26 cellular contexts compared by ENCODE assay signal in genomic region chr9:131012023-131012334, GRCh38. TPM values are rescaled to one million over a fixed set of nuclear protein-coding genes. Genes with fewer than 3 reads are reported as not detected.
A peak's percentile ranks its signal among the peaks of the same experiment; 100 is the strongest.
DNase-seq lines count a peak whose midpoint lies in the region; ATAC-seq and TF ChIP-seq lines count a peak whose summit lies in the region.
"Had no signal": no experiment of that assay in that cellular context is flagged by ENCODE, and none has a peak within 500 bp of the region (broad histone marks: within the 10 kb centered on the region; RNA-seq: fewer than 3 reads in every experiment).

No MANE protein-coding gene starts in this region.

- no peak overlapping the region for H3K4me2 ChIP-seq in neuronal stem cell (ENCODE audit: insufficient read depth, low read length, poor library complexity, severe bottlenecking)
- H3K4me2 ChIP-seq: BLaER1 treated with 17β-estradiol and CSF1 and Interleukin-3, amounts not matched to agents 10 nM and 100 nM had no signal

- H3K27ac ChIP-seq in adrenal gland = peak overlapping the region; percentile 32 to 91 (median 57)
- H3K27ac ChIP-seq in neuronal stem cell (replicated peaks; ENCODE audit: low read length) = no peak overlapping the region
- H3K27ac ChIP-seq: BLaER1 treated with 17β-estradiol and CSF1 and Interleukin-3, amounts not matched to agents 10 nM and 100 nM; pancreas had no signal

- ATAC-seq in GM21526 (IDR thresholded peaks at IDR 0.05; ENCODE audit: low FRiP score, unreplicated experiment) = no peak
- ATAC-seq: activated T-cell treated with anti-CD3 and anti-CD28 coated beads, Interleukin-2, amount 50 U/mL, for 4 hours; left colon; naive thymus-derived CD8-positive, alpha-beta T cell had no signal

- H3K27me3 ChIP-seq in adrenal gland (peaks cover 14% of the 10 kb centered on the region), neuronal stem cell (ENCODE audit: control insufficient read depth in 3 of 3, insufficient read depth in 3 of 3, low read depth in 1 of 3, low read length in 3 of 3) (peaks cover 10 to 63% (median 26%) of the 10 kb centered on the region in 3 experiments)

- H2BK120ac ChIP-seq in neuronal stem cell (ENCODE audit: low read depth, low read length) = no peak overlapping the region

- DNase-seq in HFF-Myc (ENCODE audit: extremely low read depth, low read depth) = no peak
- DNase-seq in adrenal gland = peak in 3 of 7 donors; percentile 26 to 33 (median 32)
- DNase-seq in iris pigment epithelial cell (ENCODE audit: low read depth) = peak; percentile 28
- no peak for DNase-seq in neuronal stem cell (ENCODE audit: low spot score)
- DNase-seq in amygdala (lab: John Stamatoyannopoulos, UW) = no peak
- no peak for DNase-seq in Ammon's horn (ENCODE audit: low spot score)
- no peak for DNase-seq in GOT3 (lab: John Stamatoyannopoulos, UW)
- DNase-seq: activated CD4-positive, alpha-beta T cell treated with anti-CD3 and anti-CD28 coated beads, Interleukin-2, amount 10 ng/mL, durations not matched to agents 24 days and 14 days; activated naive CD4-positive, alpha-beta T cell; activated T-cell treated with anti-CD3 and anti-CD28 coated beads, Interleukin-2, amount 50 U/mL, for 4 hours; Karpas-422; left colon; MV-4-11; naive thymus-derived CD8-positive, alpha-beta T cell; NCI-H187; NCI-H526; stimulated activated CD4-positive, alpha-beta T cell treated with anti-CD3 and anti-CD28 coated beads, Interleukin-12 subunit alpha, Interleukin-12 subunit beta, amount 100 ng/mL, for 4 hours; stimulated activated CD4-positive, alpha-beta T cell treated with anti-CD3 and anti-CD28 coated beads, Interleukin-4, amount 100 ng/mL, for 4 hours; stimulated activated naive CD4-positive, alpha-beta T cell; T-helper 1 cell had no signal

- no peak overlapping the region for H3K9ac ChIP-seq in neuronal stem cell (ENCODE audit: low read depth, low read length, poor library complexity)
- H3K9ac ChIP-seq: BLaER1 treated with 17β-estradiol and CSF1 and Interleukin-3, amounts not matched to agents 10 nM and 100 nM had no signal

- H3K14ac ChIP-seq in neuronal stem cell (ENCODE audit: low read length) = no peak overlapping the region

- intact Hi-C loops in adrenal gland (cut with DNase I) = no loop called here

- no peaks in the 10 kb centered on the region for H3K79me1 ChIP-seq in neuronal stem cell (ENCODE audit: low read depth, low read length)

- no peak for TF ChIP-seq POLR2A in adrenal gland (IDR thresholded peaks at IDR 0.05)

- H2AFZ ChIP-seq in neuronal stem cell (ENCODE audit: low read length) = peak overlapping the region; percentile 66

- no peaks in the 10 kb centered on the region for H3K36me3 ChIP-seq in adrenal gland (replicated peaks in 1 of 2)
- no peaks in the 10 kb centered on the region for H3K36me3 ChIP-seq in neuronal stem cell (replicated peaks in 1 of 2; ENCODE audit: control insufficient read depth in 2 of 2, insufficient read depth in 2 of 2, low read length in 2 of 2)
- H3K36me3 ChIP-seq: BLaER1 treated with 17β-estradiol and CSF1 and Interleukin-3, amounts not matched to agents 10 nM and 100 nM; pancreas had no signal

- no peaks in the 10 kb centered on the region for H3K4me1 ChIP-seq in adrenal gland (replicated peaks in 1 of 2)
- peaks cover 12 to 16% of the 10 kb centered on the region in 2 donors for H3K4me1 ChIP-seq in neuronal stem cell (ENCODE audit: control insufficient read depth in 2 of 2, insufficient read depth in 1 of 2, low read depth in 1 of 2, low read length in 2 of 2)
- H3K4me1 ChIP-seq: Caco-2, pancreas had no signal

- H2AK5ac ChIP-seq in neuronal stem cell (ENCODE audit: low read depth, low read length) = no peak overlapping the region

- WGBS in adrenal gland, 4 donors = 21 to 41% (median 33%) methylated on average over 5 to 6 of the region's 6 CpGs
- no CpG with 5 or more reads among the region's 6 CpGs for WGBS in neuronal stem cell (ENCODE audit: extremely low coverage in 2 of 2, insufficient read length in 2 of 2, insufficient replicate concordance in 1 of 2), 2 donors

- no peak overlapping the region for H4K8ac ChIP-seq in neuronal stem cell (ENCODE audit: low read depth, low read length)

- H2BK5ac ChIP-seq in neuronal stem cell (ENCODE audit: low read length) = no peak overlapping the region

- H2BK15ac ChIP-seq in neuronal stem cell (ENCODE audit: low read length) = no peak overlapping the region

- no peaks in the 10 kb centered on the region for H3K9me3 ChIP-seq in adrenal gland (replicated peaks in 1 of 3)
- peaks cover 4 to 5% of the 10 kb centered on the region in 2 donors for H3K9me3 ChIP-seq in neuronal stem cell (replicated peaks in 1 of 2; ENCODE audit: control insufficient read depth in 2 of 2, insufficient read depth in 1 of 2, low read depth in 1 of 2, low read length in 2 of 2)
- H3K9me3 ChIP-seq: BLaER1 treated with 17β-estradiol and CSF1 and Interleukin-3, amounts not matched to agents 10 nM and 100 nM; Caco-2; pancreas had no signal

- 0 out of 2 replicates have a peak overlapping the region, but pooled peaks have one; percentile 7 for H3K4me3 ChIP-seq in HFF-Myc (replicated peaks; ENCODE audit: low read depth, low read length)
- no peak overlapping the region for H3K4me3 ChIP-seq in adrenal gland
- no peak overlapping the region for H3K4me3 ChIP-seq in neuronal stem cell (ENCODE audit: low read length in 2 of 2)
- H3K4me3 ChIP-seq: BLaER1 treated with 17β-estradiol and CSF1 and Interleukin-3, amounts not matched to agents 10 nM and 100 nM; pancreas had no signal

- no peak overlapping the region for H4K91ac ChIP-seq in neuronal stem cell (ENCODE audit: low read depth, low read length, poor library complexity)

- H3K4ac ChIP-seq in neuronal stem cell (ENCODE audit: low read length) = no peak overlapping the region

- H3K18ac ChIP-seq in neuronal stem cell (ENCODE audit: low read length) = no peak overlapping the region

- no peak for TF ChIP-seq CTCF in HFF-Myc (IDR thresholded peaks at IDR 0.05; ENCODE audit: low read depth, low read length, missing control alignments)
- no peak for TF ChIP-seq CTCF in adrenal gland (IDR thresholded peaks at IDR 0.05)

- H3K23ac ChIP-seq in neuronal stem cell (ENCODE audit: low read depth, low read length, poor library complexity) = peak overlapping the region; percentile 92

- no peak overlapping the region for H2BK12ac ChIP-seq in neuronal stem cell (ENCODE audit: low read length)

RNA-seq across cellular contexts. Expression of gene LAMC3, which starts 3.0 kb away (rescaled TPM):
- 100 to 1,000 TPM in 1 of 8 donors, 10 to 100 TPM in 7; 18.5 to 125 (median 49.7) TPM for total RNA-seq in adrenal gland
- polyA plus RNA-seq in adrenal gland = 10 to 100 TPM in 2 of 3 donors, 1 to 10 TPM in 1; 3.3 to 85.3 (median 67.0) TPM
- 0.03 TPM for polyA plus RNA-seq in neuronal stem cell (2013, experiment 1 of 2)
- polyA plus RNA-seq in neuronal stem cell (2013, experiment 2 of 2) = 0.07 TPM
- total RNA-seq: HT-29, RPMI7951 had no signal
